Comparison of ENCODE assay signal across 11 cellular contexts in the genomic region with DNA sequence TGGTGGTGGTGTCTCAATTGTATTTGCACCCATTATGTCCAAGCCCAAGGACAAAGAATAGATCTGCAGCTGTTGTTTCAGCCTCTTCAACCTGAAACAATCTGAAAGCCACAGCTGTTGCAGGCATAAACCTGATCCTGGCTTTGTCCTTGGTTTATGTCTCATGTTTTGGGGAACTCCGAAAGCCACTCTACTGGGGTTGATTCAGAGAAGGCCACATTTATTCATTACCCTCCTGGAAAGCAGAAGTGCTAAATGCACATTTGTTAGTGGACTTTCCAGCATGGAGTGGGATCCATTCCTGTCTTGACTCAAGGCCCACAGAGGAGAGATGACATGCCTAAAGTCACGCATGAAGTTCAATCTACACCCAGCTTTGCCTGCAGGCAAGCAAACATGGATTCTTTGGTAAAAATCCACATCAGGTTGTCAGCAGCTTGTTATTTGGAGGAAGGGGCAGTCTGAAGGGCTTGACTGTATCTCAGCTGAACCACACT. TPM values are rescaled to one million over a fixed set of nuclear protein-coding genes. Genes with fewer than 3 reads are reported as not detected.
DNase-seq lines count a peak whose midpoint lies in the region; ATAC-seq, FAIRE-seq and TF ChIP-seq lines count a peak whose summit lies in the region.
"Had no signal": no experiment of that assay in that cellular context is flagged by ENCODE, and none has a peak within 500 bp of the region (broad histone marks: within the 10 kb centered on the region; RNA-seq: fewer than 3 reads in every experiment).

No MANE protein-coding gene starts in this region.

- no peak overlapping the region for H3K4me3 Mint-ChIP-seq in effector memory CD8-positive, alpha-beta T cell

- POLR2A ChIA-PET in H1 (lab: Charles Lee; ENCODE audit: partially characterized antibody) = no interaction called here

- H2BK5ac ChIP-seq in H1 (ENCODE audit: low read depth, low read length) = no peak overlapping the region

- DNase-seq in DND-41 (no peak), H1 (ENCODE audit: low read depth in 1 of 2, low spot score in 2 of 2) (no peak), NCI-H2227 treated with DMSO at 0.1 percent for 48 hours (lab: John Stamatoyannopoulos, UW) (no peak), NCI-H1930 (lab: John Stamatoyannopoulos, UW) (no peak)
- DNase-seq in effector memory CD8-positive, alpha-beta T cell = no peak
- no peak for DNase-seq in stimulated activated CD8-positive, alpha-beta memory T cell treated with anti-CD3 and anti-CD28 coated beads, Interleukin-4, amount 100 ng/mL, for 48 hours
- DNase-seq: glutamatergic neuron, occipital lobe had no signal

- H2AFZ ChIP-seq in DND-41 (ENCODE audit: low read depth, low read length) (0 out of 2 replicates have a peak overlapping the region, but pooled peaks have one; percentile 19), H1 (ENCODE audit: low read length) (peak overlapping the region; percentile 5)

- no peak overlapping the region for H3K14ac ChIP-seq in H1 (ENCODE audit: insufficient read length)

- H2BK15ac ChIP-seq in H1 (ENCODE audit: low read length) = no peak overlapping the region

- H3K23ac ChIP-seq in H1 (ENCODE audit: insufficient read length) = no peak overlapping the region

- H4K91ac ChIP-seq in H1 (replicated peaks; ENCODE audit: insufficient read length, low read length) = no peak overlapping the region

- no peak overlapping the region for H2AK5ac ChIP-seq in H1 (ENCODE audit: low read depth, low read length)

- peaks cover 25% of the 10 kb centered on the region in 2 donors for H3K4me1 Mint-ChIP-seq in effector memory CD8-positive, alpha-beta T cell (ENCODE audit: low read depth in 2 of 2)

- no peak for ATAC-seq in DND-41 (ENCODE audit: insufficient read depth, low read depth)
- ATAC-seq in GM19043 (IDR thresholded peaks at IDR 0.05; ENCODE audit: low read depth, unreplicated experiment) = peak; percentile 50
- ATAC-seq in HG03135 (IDR thresholded peaks at IDR 0.05; ENCODE audit: unreplicated experiment) = peak; percentile 52
- no peak for ATAC-seq in effector memory CD8-positive, alpha-beta T cell (replicated peaks)

- no peak for TF ChIP-seq POLR2A in H1 (IDR thresholded peaks at IDR 0.05; ENCODE audit: control extremely low read depth in 1 of 2, low read depth in 2 of 2, low read length in 2 of 2)

- H4K20me1 ChIP-seq in DND-41 (ENCODE audit: insufficient read depth, low read length) (no peaks in the 10 kb centered on the region), H1 (replicated peaks in 1 of 2; ENCODE audit: control insufficient read depth in 1 of 2, insufficient read depth in 2 of 2, low read length in 2 of 2) (no peaks in the 10 kb centered on the region)

- no peak overlapping the region for H3K4me3 ChIP-seq in DND-41 (ENCODE audit: low read depth in 1 of 2, low read length in 2 of 2)
- H3K4me3 ChIP-seq in H1 (ENCODE audit: extremely low read depth in 1 of 4, insufficient read depth in 2 of 4, low read depth in 3 of 4, low read length in 4 of 4) = no peak overlapping the region
- H3K4me3 ChIP-seq: adrenal gland had no signal

- H2BK12ac ChIP-seq in H1 (ENCODE audit: low read depth, low read length) = no peak overlapping the region

- H3K23me2 ChIP-seq in H1 (ENCODE audit: low read depth, low read length) = no peaks in the 10 kb centered on the region

- no peaks in the 10 kb centered on the region for H3K36me3 ChIP-seq in DND-41 (ENCODE audit: insufficient read depth, low read length)
- H3K36me3 ChIP-seq in H1 (ENCODE audit: control insufficient read depth in 2 of 4, insufficient read depth in 4 of 4, low read length in 3 of 4) = no peaks in the 10 kb centered on the region
- H3K36me3 ChIP-seq: adrenal gland had no signal

- H3K27me3 Mint-ChIP-seq in effector memory CD8-positive, alpha-beta T cell = no peaks in the 10 kb centered on the region

- H3K27ac ChIP-seq in DND-41 (ENCODE audit: low read length) (no peak overlapping the region), H1 (ENCODE audit: low read depth, low read length) (no peak overlapping the region)
- H3K27ac ChIP-seq: adrenal gland had no signal

- no peak overlapping the region for H3K18ac ChIP-seq in H1 (ENCODE audit: extremely low read depth, low read length)

- H2BK20ac ChIP-seq in H1 (ENCODE audit: low read length) = no peak overlapping the region

- H3K4ac ChIP-seq in H1 (replicated peaks; ENCODE audit: insufficient read length, low read depth, low read length) = no peak overlapping the region

- H3K79me1 ChIP-seq in H1 (ENCODE audit: low read depth, low read length) = no peaks in the 10 kb centered on the region

- no peak overlapping the region for H4K5ac ChIP-seq in H1 (ENCODE audit: insufficient read length, low read depth, low read length)

- TF ChIP-seq CTCF in DND-41 (IDR thresholded peaks at IDR 0.05; ENCODE audit: borderline replicate concordance, extremely low read depth, low read length, poor library complexity, severe bottlenecking) (no peak), H1 (IDR thresholded peaks at IDR 0.05; ENCODE audit: control extremely low read depth in 1 of 3, insufficient read depth in 1 of 3, low read depth in 1 of 3, low read length in 3 of 3) (no peak)

- peaks cover 16% of the 10 kb centered on the region for H3K36me3 Mint-ChIP-seq in effector memory CD8-positive, alpha-beta T cell (ENCODE audit: insufficient read depth)

- no peak overlapping the region for H3K27ac Mint-ChIP-seq in effector memory CD8-positive, alpha-beta T cell

- H3K4me2 ChIP-seq in DND-41 (ENCODE audit: insufficient read depth, low read length) = no peak overlapping the region
- no peak overlapping the region for H3K4me2 ChIP-seq in H1 (ENCODE audit: insufficient read depth in 1 of 2, low read depth in 2 of 2, low read length in 2 of 2)

- H3K79me2 ChIP-seq in DND-41 (ENCODE audit: insufficient read depth, low read length) (no peaks in the 10 kb centered on the region), H1 (ENCODE audit: control insufficient read depth in 1 of 2, insufficient read depth in 2 of 2, low read length in 2 of 2) (no peaks in the 10 kb centered on the region)

- no peak overlapping the region for H3K9ac ChIP-seq in DND-41 (ENCODE audit: low read depth, low read length)
- no peak overlapping the region for H3K9ac ChIP-seq in H1 (replicated peaks in 1 of 4; ENCODE audit: extremely low read depth in 1 of 4, low read depth in 3 of 4, low read length in 3 of 4)

- H3K56ac ChIP-seq in H1 (replicated peaks; ENCODE audit: insufficient read length, low read depth, low read length) = no peak overlapping the region

- H3K4me1 ChIP-seq in DND-41 (ENCODE audit: insufficient read depth, low read length) = peaks cover 27% of the 10 kb centered on the region
- no peaks in the 10 kb centered on the region for H3K4me1 ChIP-seq in H1 (replicated peaks in 1 of 4; ENCODE audit: control insufficient read depth in 3 of 4, insufficient read depth in 4 of 4, low read length in 3 of 4)
- H3K4me1 ChIP-seq: adrenal gland had no signal

- no peak for TF ChIP-seq RAD21 in H1 (IDR thresholded peaks at IDR 0.05 in 1 of 2, conservative IDR thresholded peaks at IDR 0.05 in 1 of 2; ENCODE audit: low read depth in 2 of 2, low read length in 2 of 2)

- FAIRE-seq in H1 (lab: Jason Lieb, UNC) = no peak

- no peak for TF ChIP-seq EP300 in H1 (IDR thresholded peaks at IDR 0.05; ENCODE audit: borderline replicate concordance in 1 of 2, low read depth in 2 of 2, low read length in 2 of 2)

- CTCF ChIA-PET in H1 (lab: Charles Lee; ENCODE audit: partially characterized antibody) = no interaction called here

- no peaks in the 10 kb centered on the region for H3K9me3 ChIP-seq in DND-41 (ENCODE audit: insufficient read depth, low read length, severe bottlenecking)
- no peaks in the 10 kb centered on the region for H3K9me3 ChIP-seq in H1 (ENCODE audit: insufficient read depth in 2 of 2, low read depth in 1 of 2, low read length in 1 of 2)
- H3K9me3 ChIP-seq: adrenal gland had no signal

- no peak overlapping the region for H4K8ac ChIP-seq in H1 (ENCODE audit: extremely low read depth, insufficient read depth, low read length)

- WGBS in H1 (ENCODE audit: extremely low coverage in 1 of 2, insufficient coverage in 1 of 2, insufficient read length in 1 of 2, insufficient replicate concordance in 2 of 2, low coverage in 1 of 2, low lambda C conversion rate in 2 of 2, missing lambda C conversion rate in 1 of 2), 2 experiments = 83% methylated on average over 2 of the region's 2 CpGs; no CpG with 5 or more reads in 1 of the 2 experiments

- no peaks in the 10 kb centered on the region for H3K27me3 ChIP-seq in DND-41 (ENCODE audit: insufficient read depth, low read length, poor library complexity)
- H3K27me3 ChIP-seq in H1 (replicated peaks in 1 of 4; ENCODE audit: control insufficient read depth in 3 of 4, extremely low read depth in 1 of 4, insufficient read depth in 3 of 4, low read length in 3 of 4) = no peaks in the 10 kb centered on the region
- H3K27me3 ChIP-seq: adrenal gland had no signal

- no peaks in the 10 kb centered on the region for H3K9me3 Mint-ChIP-seq in effector memory CD8-positive, alpha-beta T cell

- no peak overlapping the region for H2BK120ac ChIP-seq in H1 (replicated peaks; ENCODE audit: low read depth, low read length)

RNA-seq across cellular contexts. Expression of gene ADAM19, which starts 36.0 kb away (rescaled TPM):
- total RNA-seq in H1 (2021; fragmentation: NEBNext Ultra II Directional; extraction: Animal tissue kit (Norgen Biotek cat#: 25700)) = 21.4 and 22.7 TPM in 2 replicates
- polyA plus RNA-seq in H1 (2011; rRNA removed) = 6.5 and 7.3 TPM in 2 replicates
- polyA plus RNA-seq in H1 (2011; cell fraction: cytosol; rRNA removed) = 6.6 TPM
- polyA plus RNA-seq in H1 (2011; cell fraction: nucleus; rRNA removed) = 10.7 TPM
- 9.5 to 11.2 TPM (median 10.2 TPM) in 4 replicates for polyA plus RNA-seq in H1 (2012, experiment 1 of 2)
- 8.5 TPM for polyA plus RNA-seq in H1 (2012, experiment 2 of 2)
- 21.0 TPM for polyA plus RNA-seq in H1 (2013, experiment 1 of 2)
- polyA plus RNA-seq in H1 (2013, experiment 2 of 2) = 27.5 TPM
- 16.3 and 19.4 TPM in 2 replicates for polyA minus RNA-seq in H1 (2011; rRNA and poly(A)+ RNA removed)
- 12.1 TPM for polyA minus RNA-seq in H1 (2011; cell fraction: cytosol; rRNA and poly(A)+ RNA removed)
- 9.7 TPM for polyA minus RNA-seq in H1 (2011; cell fraction: nucleus; rRNA and poly(A)+ RNA removed)

RNA-seq across cellular contexts. Expression of gene SOX30, which starts 40.6 kb away (rescaled TPM):
- total RNA-seq in H1 (2021; fragmentation: NEBNext Ultra II Directional; extraction: Animal tissue kit (Norgen Biotek cat#: 25700)) = not detected in 2 replicates
- polyA plus RNA-seq in H1 (2011; rRNA removed) = 0.24 and 0.35 TPM in 2 replicates
- 0.14 TPM for polyA plus RNA-seq in H1 (2011; cell fraction: cytosol; rRNA removed)
- 0.17 TPM for polyA plus RNA-seq in H1 (2011; cell fraction: nucleus; rRNA removed)
- polyA plus RNA-seq in H1 (2012, experiment 1 of 2) = 0.19 to 0.21 TPM (median 0.21 TPM) in 4 replicates
- polyA plus RNA-seq in H1 (2012, experiment 2 of 2) = 0.10 TPM
- 0.26 TPM for polyA plus RNA-seq in H1 (2013, experiment 1 of 2)
- 0.15 TPM for polyA plus RNA-seq in H1 (2013, experiment 2 of 2)
- polyA minus RNA-seq in H1 (2011; rRNA and poly(A)+ RNA removed) = 0.07 and 0.25 TPM in 2 replicates
- polyA minus RNA-seq in H1 (2011; cell fraction: cytosol; rRNA and poly(A)+ RNA removed) = not detected
- not detected for polyA minus RNA-seq in H1 (2011; cell fraction: nucleus; rRNA and poly(A)+ RNA removed)
- total RNA-seq: occipital lobe had no signal

RNA-seq across cellular contexts. Expression of gene C5orf52, which starts 59.7 kb away (rescaled TPM):
- total RNA-seq in H1 (2021; fragmentation: NEBNext Ultra II Directional; extraction: Animal tissue kit (Norgen Biotek cat#: 25700)) = not detected in 2 replicates
- polyA plus RNA-seq in H1 (2011; rRNA removed) = not detected in 2 replicates
- polyA plus RNA-seq in H1 (2011; cell fraction: cytosol; rRNA removed) = not detected
- polyA plus RNA-seq in H1 (2011; cell fraction: nucleus; rRNA removed) = not detected
- not detected in 4 replicates for polyA plus RNA-seq in H1 (2012, experiment 1 of 2)
- not detected for polyA plus RNA-seq in H1 (2012, experiment 2 of 2)
- polyA plus RNA-seq in H1 (2013, experiment 1 of 2) = not detected
- polyA plus RNA-seq in H1 (2013, experiment 2 of 2) = not detected
- polyA minus RNA-seq in H1 (2011; rRNA and poly(A)+ RNA removed) = not detected in 2 replicates
- polyA minus RNA-seq in H1 (2011; cell fraction: cytosol; rRNA and poly(A)+ RNA removed) = not detected
- polyA minus RNA-seq in H1 (2011; cell fraction: nucleus; rRNA and poly(A)+ RNA removed) = not detected
- total RNA-seq: adrenal gland, occipital lobe had no signal
- polyA plus RNA-seq: adrenal gland had no signal

Comparison
In these comparisons a context has a peak if more than half of its experiments do, and no peak if none do; other contexts are left out.
1. ATAC-seq: peak in GM19043 (single experiment) and HG03135 (single experiment); none in DND-41 (single experiment) and effector memory CD8-positive, alpha-beta T cell (single experiment).